In genomic region chr5:171365351-171365750, GRCh38 we compare ENCODE assay signal across 13 cellular contexts. TPM values are rescaled to one million over a fixed set of nuclear protein-coding genes. Genes with fewer than 3 reads are reported as not detected.
DNase-seq lines count a peak whose midpoint lies in the region; TF ChIP-seq lines count a peak whose summit lies in the region.
"Had no signal": no experiment of that assay in that cellular context is flagged by ENCODE, and none has a peak within 500 bp of the region (broad histone marks: within the 10 kb centered on the region; RNA-seq: fewer than 3 reads in every experiment).

No MANE protein-coding gene starts in this region.

- no peak overlapping the region for H2AFZ ChIP-seq in MM.1S (ENCODE audit: low read length)

- H3K27ac Mint-ChIP-seq in osteocyte (ENCODE audit: unreplicated experiment): no peak overlapping the region
- H3K27ac Mint-ChIP-seq in activated naive CD8-positive, alpha-beta T cell treated with anti-CD3 and anti-CD28 coated beads for 36 hours: no peak overlapping the region
- H3K27ac Mint-ChIP-seq: B cell had no signal

- H3K9ac ChIP-seq in MM.1S (ENCODE audit: low read length): no peak overlapping the region

- H3K27me3 Mint-ChIP-seq in osteocyte (ENCODE audit: unreplicated experiment): peaks cover 18% of the 10 kb centered on the region
- peaks cover 25% of the 10 kb centered on the region for H3K27me3 Mint-ChIP-seq in activated naive CD8-positive, alpha-beta T cell treated with anti-CD3 and anti-CD28 coated beads for 36 hours

- H3K27ac ChIP-seq in MM.1S (ENCODE audit: low read length): no peak overlapping the region
- H3K27ac ChIP-seq: HL-60 had no signal

- TF ChIP-seq CTCF in MM.1S (IDR thresholded peaks at IDR 0.05; ENCODE audit: low read length): peak; percentile 33; the same call in 1 of the 2 replicates
- peak; percentile 45 for TF ChIP-seq CTCF in cardiac fibroblast (IDR thresholded peaks at IDR 0.05; ENCODE audit: low read depth, low read length)
- peak; percentile 38 for TF ChIP-seq CTCF in osteocyte (IDR thresholded peaks at IDR 0.05)

- H3K36me3 ChIP-seq in MM.1S (replicated peaks; ENCODE audit: insufficient read depth, low read length): no peaks in the 10 kb centered on the region

- H3K9me3 Mint-ChIP-seq in osteocyte (ENCODE audit: unreplicated experiment): no peaks in the 10 kb centered on the region
- no peaks in the 10 kb centered on the region for H3K9me3 Mint-ChIP-seq in activated naive CD8-positive, alpha-beta T cell treated with anti-CD3 and anti-CD28 coated beads for 36 hours

- H3K4me3 ChIP-seq in MM.1S (ENCODE audit: low read length) (no peak overlapping the region), cardiac fibroblast (replicated peaks in 1 of 2; ENCODE audit: low read depth in 2 of 2, low read length in 2 of 2) (no peak overlapping the region)
- H3K4me3 ChIP-seq: mucosa of descending colon had no signal

- H3K9me3 ChIP-seq in MM.1S (replicated peaks; ENCODE audit: insufficient read depth, low read length): no peaks in the 10 kb centered on the region
- H3K9me3 ChIP-seq: mucosa of descending colon had no signal

- no peaks in the 10 kb centered on the region for H4K20me1 ChIP-seq in MM.1S (ENCODE audit: insufficient read depth, low read length)

- no peaks in the 10 kb centered on the region; the same call in 1 of the 2 replicates for H3K79me2 ChIP-seq in MM.1S (ENCODE audit: low read length)

- no peak overlapping the region for H3K4me2 ChIP-seq in MM.1S (ENCODE audit: low read depth, low read length)

- peaks cover 8% of the 10 kb centered on the region for H3K4me1 Mint-ChIP-seq in osteocyte (ENCODE audit: unreplicated experiment)
- H3K4me1 Mint-ChIP-seq in activated naive CD8-positive, alpha-beta T cell treated with anti-CD3 and anti-CD28 coated beads for 36 hours: peaks cover 4% of the 10 kb centered on the region

- H3K9me2 ChIP-seq in MM.1S (replicated peaks; ENCODE audit: insufficient read depth, low read length): no peaks in the 10 kb centered on the region

- H3K4me1 ChIP-seq in MM.1S (ENCODE audit: low read length): peaks cover 31% of the 10 kb centered on the region

- H3K27me3 ChIP-seq in MM.1S (replicated peaks; ENCODE audit: insufficient read depth, low read length): no peaks in the 10 kb centered on the region

- peaks cover 20% of the 10 kb centered on the region for H3F3A ChIP-seq in MM.1S (ENCODE audit: insufficient read depth, low read length)

- H3K4me3 Mint-ChIP-seq in osteocyte (ENCODE audit: unreplicated experiment): no peak overlapping the region
- no peak overlapping the region for H3K4me3 Mint-ChIP-seq in activated naive CD8-positive, alpha-beta T cell treated with anti-CD3 and anti-CD28 coated beads for 36 hours
- H3K4me3 Mint-ChIP-seq: B cell had no signal

- DNase-seq in SIG-M5 treated with dmso at 0.1 percent for 504 hours (lab: John Stamatoyannopoulos, UW; ENCODE audit: unreplicated experiment) (peak; percentile 11), SIG-M5 (lab: John Stamatoyannopoulos, UW) (no peak), MM.1S (no peak), cardiac fibroblast (ENCODE audit: low read depth in 2 of 2) (peak; percentile 13 to 39), osteocyte (ENCODE audit: extremely low spot score, unreplicated experiment) (no peak), NCI-H187 (lab: John Stamatoyannopoulos, UW) (no peak), NCI-H1105 treated with DMSO at 0.1 percent for 48 hours (lab: John Stamatoyannopoulos, UW) (no peak)
- DNase-seq in activated naive CD8-positive, alpha-beta T cell treated with anti-CD3 and anti-CD28 coated beads for 36 hours: no peak
- DNase-seq: activated CD4-positive, CD25-positive, alpha-beta regulatory T cell; mucosa of descending colon; stimulated activated CD4-positive, alpha-beta T cell treated with anti-CD3 and anti-CD28 coated beads, Interleukin-15, amount 100 ng/mL, for 24 hours had no signal

- no peaks in the 10 kb centered on the region for H3K36me3 Mint-ChIP-seq in osteocyte (ENCODE audit: unreplicated experiment)
- no peaks in the 10 kb centered on the region for H3K36me3 Mint-ChIP-seq in activated naive CD8-positive, alpha-beta T cell treated with anti-CD3 and anti-CD28 coated beads for 36 hours

RNA-seq across cellular contexts. Expression of gene NPM1, which starts 22.3 kb away (rescaled TPM):
- 1,157 and 1,175 TPM in 2 replicates for total RNA-seq in osteocyte
- total RNA-seq in activated naive CD8-positive, alpha-beta T cell treated with anti-CD3 and anti-CD28 coated beads for 36 hours: 1,000 to 10,000 TPM; 4,728 to 4,890 TPM

RNA-seq across cellular contexts. Expression of gene FGF18, which starts 54.1 kb away (rescaled TPM):
- 5.9 and 6.0 TPM in 2 replicates for total RNA-seq in osteocyte
- under 1 TPM; 0.21 to 0.28 TPM for total RNA-seq in activated naive CD8-positive, alpha-beta T cell treated with anti-CD3 and anti-CD28 coated beads for 36 hours

RNA-seq across cellular contexts. Expression of gene TLX3, which starts 56.3 kb away (rescaled TPM):
- total RNA-seq in osteocyte: not detected in 2 replicates
- total RNA-seq in activated naive CD8-positive, alpha-beta T cell treated with anti-CD3 and anti-CD28 coated beads for 36 hours: not detected
- total RNA-seq: B cell, mucosa of descending colon had no signal

Comparison
In these comparisons a context has a peak if more than half of its experiments do, and no peak if none do; other contexts are left out.
1. DNase-seq: peak in SIG-M5 treated with dmso at 0.1 percent for 504 hours (single experiment) and cardiac fibroblast (2 of 2); none in SIG-M5 (single experiment), MM.1S (single experiment), osteocyte (single experiment), NCI-H187 (0 of 2), activated naive CD8-positive, alpha-beta T cell treated with anti-CD3 and anti-CD28 coated beads for 36 hours (single experiment) and NCI-H1105 treated with DMSO at 0.1 percent for 48 hours (single experiment).
2. Peak in every context shown above with its lines, with median percentiles within 50 percentile points of each other: CTCF ChIP-seq.